ENCODE assay signal across 1 cellular context in genomic region chr6:136788069-136788902, GRCh38.
A peak's percentile ranks its signal among the peaks of the same experiment; 100 is the strongest.
TF ChIP-seq lines count a peak whose summit lies in the region.

No MANE protein-coding gene starts in this region.

TF ChIP-seq in K562, 482 proteins besides CTCF, POLR2A, EP300 and RAD21 (continued from another document and continues in another):
- TF ChIP-seq ZNF655 (CRISPR knock-in tag; IDR thresholded peaks at IDR 0.05) (peak; percentile 12; the same call in 1 of the 2 replicates), SP1 (CRISPR knock-in tag; IDR thresholded peaks at IDR 0.05) (no peak), BACH1 (tag; IDR thresholded peaks at IDR 0.05) (no peak), MEF2A (IDR thresholded peaks at IDR 0.05; ENCODE audit: control insufficient read depth, low read depth, low read length) (no peak), FIP1L1 (IDR thresholded peaks at IDR 0.05; ENCODE audit: low read depth, low read length, poor library complexity, severe bottlenecking) (no peak), ARID4B (CRISPR knock-in tag; IDR thresholded peaks at IDR 0.05) (no peak), ZBTB9 (CRISPR knock-in tag; IDR thresholded peaks at IDR 0.05) (no peak), ZNF586 (CRISPR knock-in tag; conservative IDR thresholded peaks at IDR 0.05) (no peak), MNT (conservative IDR thresholded peaks at IDR 0.05) (no peak), CREB5 (CRISPR knock-in tag; IDR thresholded peaks at IDR 0.05) (no peak), PHB2 (IDR thresholded peaks at IDR 0.05; ENCODE audit: low read depth) (no peak), CEBPB (tag; IDR thresholded peaks at IDR 0.05) (peak; percentile 97), HINFP (tag; conservative IDR thresholded peaks at IDR 0.05; ENCODE audit: low read depth) (no peak), ZNF41 (CRISPR knock-in tag; conservative IDR thresholded peaks at IDR 0.05) (no peak), GABPA (tag; conservative IDR thresholded peaks at IDR 0.05; ENCODE audit: low read depth) (no peak), ZNF165 (CRISPR knock-in tag; IDR thresholded peaks at IDR 0.05; ENCODE audit: borderline replicate concordance) (no peak), THRB (CRISPR knock-in tag; conservative IDR thresholded peaks at IDR 0.05) (peak; percentile 47; the same call in 1 of the 2 replicates), ZBTB1 (CRISPR knock-in tag; IDR thresholded peaks at IDR 0.05; ENCODE audit: borderline replicate concordance, low read depth) (no peak), NUFIP1 (IDR thresholded peaks at IDR 0.05; ENCODE audit: partially characterized antibody) (no peak), SAP30 (IDR thresholded peaks at IDR 0.05; ENCODE audit: borderline replicate concordance, insufficient read depth, low read depth, low read length, poor library complexity, severe bottlenecking) (no peak), GMEB1 (CRISPR knock-in tag; IDR thresholded peaks at IDR 0.05) (no peak), THRA (IDR thresholded peaks at IDR 0.05) (no peak), ZNF174 (CRISPR knock-in tag; IDR thresholded peaks at IDR 0.05) (no peak), RREB1 (CRISPR knock-in tag; IDR thresholded peaks at IDR 0.05) (no peak), CREB3 (tag; conservative IDR thresholded peaks at IDR 0.05; ENCODE audit: low read depth) (no peak), PHF8 (IDR thresholded peaks at IDR 0.05; ENCODE audit: borderline replicate concordance, low read length) (no peak), BCL6 (CRISPR knock-in tag; IDR thresholded peaks at IDR 0.05) (no peak; the same call in 1 of the 2 replicates)
